28 cellular contexts compared by ENCODE assay signal in the genomic region with DNA sequence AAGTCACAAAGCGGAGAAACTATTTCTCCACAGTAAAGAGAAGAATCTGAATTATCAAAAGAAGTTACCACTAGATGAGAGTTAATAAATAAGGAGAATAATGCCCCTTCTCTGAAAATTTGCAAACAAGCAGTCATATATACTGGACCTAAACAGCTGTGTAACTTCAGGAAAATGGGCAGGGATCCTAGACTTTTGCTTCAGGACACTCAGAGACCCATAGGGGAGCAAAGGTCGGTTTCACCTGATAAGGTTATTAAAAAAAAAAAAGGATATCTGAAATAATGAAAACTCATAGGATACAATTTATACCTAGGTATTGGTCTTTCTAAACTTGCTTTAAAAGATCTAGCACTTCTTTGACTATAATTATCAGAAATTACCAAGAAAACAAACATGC.
"Had no signal": no experiment of that assay in that cellular context is flagged by ENCODE, and none has a peak within 500 bp of the region (broad histone marks: within the 10 kb centered on the region; RNA-seq: fewer than 3 reads in every experiment).

No MANE protein-coding gene starts in this region.

- H3K4me1 ChIP-seq: parathyroid adenoma, psoas muscle, spleen, suprapubic skin, testis, tibial artery, transverse colon, upper lobe of right lung, uterus had no signal

- H3K36me3 ChIP-seq: neural progenitor cell, spleen, suprapubic skin, tibial artery, transverse colon, upper lobe of right lung, uterus had no signal

- H3K9ac ChIP-seq: neural progenitor cell, parathyroid adenoma had no signal

- DNase-seq: naive thymus-derived CD4-positive, alpha-beta T cell; natural killer cell; occipital lobe; posterior cingulate gyrus; psoas muscle; right cardiac atrium; spleen; stimulated activated CD4-positive, alpha-beta T cell treated with anti-CD3 and anti-CD28 coated beads, Interleukin-12 subunit alpha, Interleukin-12 subunit beta, amount 100 ng/mL, for 4 hours; stimulated activated CD4-positive, alpha-beta T cell treated with anti-CD3 and anti-CD28 coated beads, Interleukin-1b, Interleukin-23, amount 100 ng/mL, for 48 hours; stimulated activated CD4-positive, alpha-beta T cell treated with anti-CD3 and anti-CD28 coated beads, Interleukin-4, amount 100 ng/mL, for 1 hour; stimulated activated CD4-positive, alpha-beta T cell treated with anti-CD3 and anti-CD28 coated beads, Interleukin-4, amount 100 ng/mL, for 4 hours; stimulated activated CD8-positive, alpha-beta memory T cell treated with anti-CD3 and anti-CD28 coated beads, Interleukin-4, amount 100 ng/mL, for 48 hours; stimulated activated naive CD4-positive, alpha-beta T cell; stimulated activated naive CD8-positive, alpha-beta T cell treated with anti-CD3 and anti-CD28 coated beads, Interleukin-15, amount 100 ng/mL, for 72 hours; stimulated activated naive CD8-positive, alpha-beta T cell treated with anti-CD3 and anti-CD28 coated beads, Interleukin-15, Interleukin-2, amounts not matched to agents 100 U/mL and 50 U/mL, for 24 hours; substantia nigra; testis; tibial artery; transverse colon; upper lobe of right lung; uterus had no signal

- H3K9me3 ChIP-seq: psoas muscle, spleen, suprapubic skin, testis, tibial artery, transverse colon, upper lobe of right lung, uterus had no signal

- ATAC-seq: naive thymus-derived CD4-positive, alpha-beta T cell; natural killer cell; psoas muscle; right cardiac atrium; sciatic nerve; stimulated activated memory B cell treated with anti-CD40 and anti-IgM and Interleukin-4, amounts not matched to agents 10 μg/mL and 1 μg/mL and 100 μg/mL, for 72 hours; stimulated activated naive CD8-positive, alpha-beta T cell treated with anti-CD3 and anti-CD28 coated beads, Interleukin-15, amount 100 ng/mL, for 72 hours; stimulated activated naive CD8-positive, alpha-beta T cell treated with anti-CD3 and anti-CD28 coated beads, Interleukin-15, Interleukin-2, amounts not matched to agents 100 U/mL and 50 U/mL, for 24 hours; upper lobe of right lung had no signal

- H3K27me3 ChIP-seq: neural progenitor cell, spleen, suprapubic skin, testis, tibial artery, transverse colon, upper lobe of right lung, uterus had no signal

- H3K4me2 ChIP-seq: neural progenitor cell, smooth muscle cell had no signal

- H3K27ac ChIP-seq: neural progenitor cell, parathyroid adenoma, psoas muscle, skin epidermis, spleen, suprapubic skin, testis, tibial artery, transverse colon, upper lobe of right lung, uterus had no signal

- H3K4me3 ChIP-seq: neural progenitor cell, psoas muscle, skin epidermis, smooth muscle cell, spleen, suprapubic skin, testis, tibial artery, transverse colon, upper lobe of right lung, uterus had no signal

- H2AFZ ChIP-seq: neural progenitor cell, parathyroid adenoma had no signal

- H3K79me2 ChIP-seq: parathyroid adenoma had no signal
